Comparison of ENCODE assay signal across 1 cellular context in genomic region chr2:118850171-118850900, GRCh38.
TF ChIP-seq lines count a peak whose summit lies in the region.

No MANE protein-coding gene starts in this region.

TF ChIP-seq in WTC11, 78 proteins besides CTCF, POLR2A, EP300 and RAD21 (continued from another document):
- no peak for TF ChIP-seq GABPB1 (CRISPR knock-in tag; IDR thresholded peaks at IDR 0.05)
- TF ChIP-seq ATF2 (CRISPR knock-in tag; IDR thresholded peaks at IDR 0.05; ENCODE audit: borderline replicate concordance, low read depth), result no peak
- TF ChIP-seq TEAD1 (CRISPR knock-in tag; IDR thresholded peaks at IDR 0.05), result no peak
- no peak for TF ChIP-seq ZBTB43 (CRISPR knock-in tag; IDR thresholded peaks at IDR 0.05)
- TF ChIP-seq ZNF138 (CRISPR knock-in tag; conservative IDR thresholded peaks at IDR 0.05), result no peak
- no peak for TF ChIP-seq E2F5 (CRISPR knock-in tag; IDR thresholded peaks at IDR 0.05)
